Comparison of ENCODE assay signal across 2 cellular contexts in genomic region chr20:44950368-44950767, GRCh38.
TF ChIP-seq lines count a peak whose summit lies in the region.

No MANE protein-coding gene starts in this region.

TF ChIP-seq in K562, 482 proteins besides CTCF, POLR2A, EP300 and RAD21:
- TF ChIP-seq STAT5A (IDR thresholded peaks at IDR 0.05; ENCODE audit: borderline replicate concordance, low read length) = no peak
- no peak for TF ChIP-seq RERE (CRISPR knock-in tag; IDR thresholded peaks at IDR 0.05; ENCODE audit: borderline replicate concordance)
- no peak for TF ChIP-seq HMG20B (CRISPR knock-in tag; IDR thresholded peaks at IDR 0.05)
- TF ChIP-seq KDM1A (IDR thresholded peaks at IDR 0.05) = peak; percentile 55 to 58; a peak in 2 of 4 replicates
- no peak for TF ChIP-seq GTF3C2 (IDR thresholded peaks at IDR 0.05; ENCODE audit: borderline replicate concordance, extremely low read depth, insufficient read length)
TF ChIP-seq in K562: peak in this region for 1.

TF ChIP-seq in HEK293T, 16 proteins besides CTCF, POLR2A, EP300 and RAD21:
- TF ChIP-seq HDGF (IDR thresholded peaks at IDR 0.05; ENCODE audit: borderline replicate concordance) (no peak), LEF1 (IDR thresholded peaks at IDR 0.05; ENCODE audit: borderline replicate concordance) (no peak), ELF4 (IDR thresholded peaks at IDR 0.05) (no peak), CTBP1 (IDR thresholded peaks at IDR 0.05; ENCODE audit: borderline replicate concordance) (no peak), NFRKB (IDR thresholded peaks at IDR 0.05) (no peak), FOXM1 (IDR thresholded peaks at IDR 0.05; ENCODE audit: borderline replicate concordance) (no peak), SP1 (IDR thresholded peaks at IDR 0.05) (no peak), ZNF384 (IDR thresholded peaks at IDR 0.05) (no peak), FOXK2 (IDR thresholded peaks at IDR 0.05) (no peak), PKNOX1 (IDR thresholded peaks at IDR 0.05) (no peak), ARNT (IDR thresholded peaks at IDR 0.05) (no peak), BHLHE40 (IDR thresholded peaks at IDR 0.05; ENCODE audit: borderline replicate concordance) (no peak), L3MBTL2 (conservative IDR thresholded peaks at IDR 0.05) (no peak), SUZ12 (IDR thresholded peaks at IDR 0.05) (no peak), TARDBP (IDR thresholded peaks at IDR 0.05) (no peak), FOXA1 (IDR thresholded peaks at IDR 0.05) (no peak)
